In the genomic region with DNA sequence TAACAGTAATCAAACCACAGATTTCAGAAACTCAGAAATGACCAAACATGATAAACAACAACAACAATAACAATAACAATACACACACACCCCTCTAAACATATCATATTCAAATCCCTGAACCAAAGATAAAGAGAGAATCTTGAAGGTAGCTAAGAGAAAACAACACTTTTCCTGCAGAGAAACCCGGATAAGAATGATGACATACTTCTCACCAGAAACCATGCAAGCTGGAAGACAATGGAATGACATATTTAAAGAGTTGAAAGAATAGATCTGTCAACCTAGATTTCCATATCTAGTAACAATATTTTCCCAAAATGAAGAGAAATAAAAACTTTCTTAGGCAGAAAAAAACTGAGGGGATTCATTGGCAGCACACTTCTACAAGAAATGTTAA, we compare ENCODE assay signal across 31 cellular contexts.
"Had no signal": no experiment of that assay in that cellular context is flagged by ENCODE, and none has a peak within 500 bp of the region (broad histone marks: within the 10 kb centered on the region; RNA-seq: fewer than 3 reads in every experiment).

No MANE protein-coding gene starts in this region.

- H3K36me3 ChIP-seq: neural progenitor cell, ovary, spleen, suprapubic skin, tibial artery, transverse colon, upper lobe of right lung, uterus had no signal

- H3K4me1 ChIP-seq: neural progenitor cell, parathyroid adenoma, psoas muscle, spleen, suprapubic skin, testis, tibial artery, transverse colon, upper lobe of right lung, uterus had no signal

- H3K9ac ChIP-seq: neural progenitor cell, parathyroid adenoma had no signal

- H3K4me3 ChIP-seq: neural progenitor cell, ovary, psoas muscle, skin epidermis, smooth muscle cell, spleen, suprapubic skin, testis, tibial artery, transverse colon, upper lobe of right lung, uterus had no signal

- H3K79me2 ChIP-seq: parathyroid adenoma had no signal

- H3K27ac Mint-ChIP-seq: natural killer cell; nephron; neural progenitor cell; progenitor cell of endocrine pancreas; stimulated activated memory B cell treated with anti-CD40 and anti-IgM and Interleukin-4, amounts not matched to agents 10 μg/mL and 1 μg/mL and 100 μg/mL, for 72 hours; stimulated activated naive CD8-positive, alpha-beta T cell treated with anti-CD3 and anti-CD28 coated beads, Interleukin-15, amount 100 ng/mL, for 72 hours; type B pancreatic cell had no signal

- H3K4me2 ChIP-seq: neural progenitor cell, smooth muscle cell had no signal

- ATAC-seq: natural killer cell; psoas muscle; right cardiac atrium; sciatic nerve; stimulated activated memory B cell treated with anti-CD40 and anti-IgM and Interleukin-4, amounts not matched to agents 10 μg/mL and 1 μg/mL and 100 μg/mL, for 72 hours; stimulated activated naive CD8-positive, alpha-beta T cell treated with anti-CD3 and anti-CD28 coated beads, Interleukin-15, amount 100 ng/mL, for 72 hours; stimulated activated naive CD8-positive, alpha-beta T cell treated with anti-CD3 and anti-CD28 coated beads, Interleukin-15, Interleukin-2, amounts not matched to agents 100 U/mL and 50 U/mL, for 24 hours; upper lobe of right lung had no signal

- H3K9me3 ChIP-seq: ovary, psoas muscle, testis, upper lobe of right lung, uterus had no signal

- H3K4me1 Mint-ChIP-seq: natural killer cell; nephron; neural progenitor cell; stimulated activated memory B cell treated with anti-CD40 and anti-IgM and Interleukin-4, amounts not matched to agents 10 μg/mL and 1 μg/mL and 100 μg/mL, for 72 hours; stimulated activated naive CD8-positive, alpha-beta T cell treated with anti-CD3 and anti-CD28 coated beads, Interleukin-15, amount 100 ng/mL, for 72 hours had no signal

- H2AFZ ChIP-seq: neural progenitor cell, parathyroid adenoma had no signal

- H3K27ac ChIP-seq: neural progenitor cell, ovary, parathyroid adenoma, psoas muscle, skin epidermis, spleen, suprapubic skin, testis, tibial artery, transverse colon, upper lobe of right lung, uterus had no signal

- H3K4me3 Mint-ChIP-seq: natural killer cell; nephron; neural progenitor cell; stimulated activated memory B cell treated with anti-CD40 and anti-IgM and Interleukin-4, amounts not matched to agents 10 μg/mL and 1 μg/mL and 100 μg/mL, for 72 hours; stimulated activated naive CD8-positive, alpha-beta T cell treated with anti-CD3 and anti-CD28 coated beads, Interleukin-15, amount 100 ng/mL, for 72 hours; type B pancreatic cell had no signal

- H3K27me3 Mint-ChIP-seq: progenitor cell of endocrine pancreas; stimulated activated memory B cell treated with anti-CD40 and anti-IgM and Interleukin-4, amounts not matched to agents 10 μg/mL and 1 μg/mL and 100 μg/mL, for 72 hours; stimulated activated naive CD8-positive, alpha-beta T cell treated with anti-CD3 and anti-CD28 coated beads, Interleukin-15, amount 100 ng/mL, for 72 hours; type B pancreatic cell had no signal

- H3K27me3 ChIP-seq: neural progenitor cell, ovary, spleen, suprapubic skin, testis, tibial artery, transverse colon, upper lobe of right lung, uterus had no signal

- DNase-seq: natural killer cell; occipital lobe; ovary; posterior cingulate gyrus; psoas muscle; right cardiac atrium; spleen; stimulated activated CD4-positive, alpha-beta T cell treated with anti-CD3 and anti-CD28 coated beads, Interleukin-12 subunit alpha, Interleukin-12 subunit beta, amount 100 ng/mL, for 4 hours; stimulated activated CD4-positive, alpha-beta T cell treated with anti-CD3 and anti-CD28 coated beads, Interleukin-1b, Interleukin-23, amount 100 ng/mL, for 48 hours; stimulated activated CD4-positive, alpha-beta T cell treated with anti-CD3 and anti-CD28 coated beads, Interleukin-4, amount 100 ng/mL, for 1 hour; stimulated activated CD4-positive, alpha-beta T cell treated with anti-CD3 and anti-CD28 coated beads, Interleukin-4, amount 100 ng/mL, for 4 hours; stimulated activated CD8-positive, alpha-beta memory T cell treated with anti-CD3 and anti-CD28 coated beads, Interleukin-4, amount 100 ng/mL, for 48 hours; stimulated activated naive CD4-positive, alpha-beta T cell; stimulated activated naive CD8-positive, alpha-beta T cell treated with anti-CD3 and anti-CD28 coated beads, Interleukin-15, amount 100 ng/mL, for 72 hours; stimulated activated naive CD8-positive, alpha-beta T cell treated with anti-CD3 and anti-CD28 coated beads, Interleukin-15, Interleukin-2, amounts not matched to agents 100 U/mL and 50 U/mL, for 24 hours; substantia nigra; testis; tibial artery; transverse colon; upper lobe of right lung; uterus had no signal

- H3K36me3 Mint-ChIP-seq: neural progenitor cell; stimulated activated memory B cell treated with anti-CD40 and anti-IgM and Interleukin-4, amounts not matched to agents 10 μg/mL and 1 μg/mL and 100 μg/mL, for 72 hours; type B pancreatic cell had no signal
